Comparison of ENCODE assay signal across 19 cellular contexts in genomic region chr12:43761535-43761934, GRCh38. TPM values are rescaled to one million over a fixed set of nuclear protein-coding genes. Genes with fewer than 3 reads are reported as not detected.
DNase-seq lines count a peak whose midpoint lies in the region; ATAC-seq, FAIRE-seq and TF ChIP-seq lines count a peak whose summit lies in the region.
"Had no signal": no experiment of that assay in that cellular context is flagged by ENCODE, and none has a peak within 500 bp of the region (broad histone marks: within the 10 kb centered on the region; RNA-seq: fewer than 3 reads in every experiment).

No MANE protein-coding gene starts in this region.

- H4K20me1 ChIP-seq in OCI-LY1 (ENCODE audit: insufficient read depth, low read length): no peaks in the 10 kb centered on the region
- no peaks in the 10 kb centered on the region for H4K20me1 ChIP-seq in K562 (replicated peaks; ENCODE audit: control insufficient read depth, insufficient read depth, low read length)
- no peaks in the 10 kb centered on the region for H4K20me1 ChIP-seq in osteoblast (ENCODE audit: insufficient read depth, low read length)

- H2AFZ ChIP-seq in OCI-LY1 (ENCODE audit: low read length): no peak overlapping the region
- no peak overlapping the region for H2AFZ ChIP-seq in K562 (ENCODE audit: low read depth, low read length)
- H2AFZ ChIP-seq in osteoblast (ENCODE audit: low read length): no peak overlapping the region

- peak overlapping the region; percentile 60 to 82 for H3K4me3 Mint-ChIP-seq in activated T-cell treated with anti-CD3 and anti-CD28 coated beads, Interleukin-2, amount 50 U/mL, for 72 hours
- H3K4me3 Mint-ChIP-seq: endodermal cell had no signal

- in situ Hi-C loops in K562 (cut with MboI) (no loop called here), HAP-1 (cut with MboI; ENCODE audit: low sequenced_read_pairs) (no loop called here)

- no peak for TF ChIP-seq EP300 in K562 (IDR thresholded peaks at IDR 0.05; ENCODE audit: low read length)

- no peak overlapping the region for H3K27ac ChIP-seq in OCI-LY1 (ENCODE audit: low read depth, low read length, poor library complexity, severe bottlenecking)
- no peak overlapping the region for H3K27ac ChIP-seq in K562 (ENCODE audit: extremely low read depth, low read depth, low read length)
- H3K27ac ChIP-seq in osteoblast (ENCODE audit: low read depth, low read length): no peak overlapping the region
- H3K27ac ChIP-seq: cardiac muscle cell, ovary had no signal

- no peaks in the 10 kb centered on the region for H3K27me3 ChIP-seq in OCI-LY1 (ENCODE audit: insufficient read depth, low read length)
- H3K27me3 ChIP-seq in K562 (ENCODE audit: control insufficient read depth in 2 of 2, insufficient read depth in 2 of 2, low read length in 2 of 2): no peaks in the 10 kb centered on the region
- no peaks in the 10 kb centered on the region for H3K27me3 ChIP-seq in osteoblast (ENCODE audit: insufficient read depth, low read length)
- H3K27me3 ChIP-seq in HAP-1 (ENCODE audit: low read depth): no peaks in the 10 kb centered on the region
- H3K27me3 ChIP-seq: cardiac muscle cell, ovary had no signal

- no peak for FAIRE-seq in K562 (lab: Jason Lieb, UNC)

- CTCF ChIA-PET in K562 (lab: Yijun Ruan, JAX; ENCODE audit: low intra/inter-chr PET ratio): no interaction called here

- TF ChIP-seq POLR2A in K562 (conservative IDR thresholded peaks at IDR 0.05): no peak

- H3K9ac ChIP-seq in OCI-LY1 (ENCODE audit: low read length) (peak overlapping the region; percentile 4; the same call in 1 of the 2 replicates), K562 (ENCODE audit: insufficient read depth in 1 of 2, low read depth in 2 of 2, low read length in 2 of 2) (no peak overlapping the region)
- H3K9ac ChIP-seq: SK-N-SH had no signal

- H3K36me3 ChIP-seq in OCI-LY1 (ENCODE audit: insufficient read depth, low read length): peaks cover 9% of the 10 kb centered on the region
- H3K36me3 ChIP-seq in K562 (ENCODE audit: control insufficient read depth, insufficient read depth, low read length): no peaks in the 10 kb centered on the region; the same call in 2 of the 3 replicates
- H3K36me3 ChIP-seq in osteoblast (ENCODE audit: insufficient read depth, low read length): no peaks in the 10 kb centered on the region
- no peaks in the 10 kb centered on the region for H3K36me3 ChIP-seq in HAP-1 (replicated peaks)
- H3K36me3 ChIP-seq: cardiac muscle cell, ovary had no signal

- TF ChIP-seq CTCF in OCI-LY1 (IDR thresholded peaks at IDR 0.05; ENCODE audit: low read length) (no peak), K562 (IDR thresholded peaks at IDR 0.05 in 2 of 3, conservative IDR thresholded peaks at IDR 0.05 in 1 of 3; ENCODE audit: insufficient read depth in 2 of 3, low read depth in 1 of 3, low read length in 3 of 3) (no peak), osteoblast (IDR thresholded peaks at IDR 0.05; ENCODE audit: extremely low read depth, low read depth, low read length) (no peak)

- peak overlapping the region; percentile 70 for H3K4me3 ChIP-seq in OCI-LY1 (ENCODE audit: low read depth, low read length, poor library complexity, severe bottlenecking)
- no peak overlapping the region for H3K4me3 ChIP-seq in K562
- no peak overlapping the region for H3K4me3 ChIP-seq in osteoblast (ENCODE audit: insufficient read depth, low read length)
- H3K4me3 ChIP-seq in HAP-1: no peak overlapping the region
- H3K4me3 ChIP-seq: cardiac muscle cell, ovary had no signal

- DNase-seq in activated T-cell treated with anti-CD3 and anti-CD28 coated beads, Interleukin-2, amount 50 U/mL, for 72 hours: no peak
- DNase-seq in activated T-cell treated with anti-CD3 and anti-CD28 coated beads for 4 hours (no peak), K562 (ENCODE audit: extremely low read depth in 1 of 4, low spot score in 3 of 4) (peak in 2 of 4 experiments; percentile 11 to 17), osteoblast (ENCODE audit: insufficient read length, low spot score, missing footprints) (no peak), SHP77 (lab: John Stamatoyannopoulos, UW) (no peak), HAP-1 (ENCODE audit: low spot score in 2 of 2) (no peak)
- DNase-seq: activated CD4-positive, CD25-positive, alpha-beta regulatory T cell treated with anti-CD3 and anti-CD28 coated beads, Interleukin-2, amount 50 U/mL, for 72 hours; activated gamma-delta T cell treated with Interleukin-2 at 50 U/mL for 16 hours; endodermal cell; HCEC 1CT; KBM-7; NCI-H1694 treated with DMSO at 0.1 percent for 48 hours; NCI-H510A; ovary; SK-N-SH; stimulated activated naive B cell treated with anti-CD40 and anti-IgM and Interleukin-4, amounts not matched to agents 10 μg/mL and 1 μg/mL and 100 μg/mL, for 72 hours had no signal

- no peaks in the 10 kb centered on the region for H3K27me3 Mint-ChIP-seq in activated T-cell treated with anti-CD3 and anti-CD28 coated beads, Interleukin-2, amount 50 U/mL, for 72 hours (ENCODE audit: low read depth)
- H3K27me3 Mint-ChIP-seq: stimulated activated naive B cell treated with anti-CD40 and anti-IgM and Interleukin-4, amounts not matched to agents 10 μg/mL and 1 μg/mL and 100 μg/mL, for 72 hours had no signal

- peaks cover 53% of the 10 kb centered on the region for H3K4me1 Mint-ChIP-seq in activated T-cell treated with anti-CD3 and anti-CD28 coated beads, Interleukin-2, amount 50 U/mL, for 72 hours (ENCODE audit: low read depth)

- peaks cover 11 to 14% of the 10 kb centered on the region in 2 donors for H3K36me3 Mint-ChIP-seq in activated T-cell treated with anti-CD3 and anti-CD28 coated beads, Interleukin-2, amount 50 U/mL, for 72 hours (ENCODE audit: insufficient read depth in 2 of 2)

- H3K9me3 Mint-ChIP-seq in activated T-cell treated with anti-CD3 and anti-CD28 coated beads, Interleukin-2, amount 50 U/mL, for 72 hours: no peaks in the 10 kb centered on the region
- H3K9me3 Mint-ChIP-seq: endodermal cell; stimulated activated naive B cell treated with anti-CD40 and anti-IgM and Interleukin-4, amounts not matched to agents 10 μg/mL and 1 μg/mL and 100 μg/mL, for 72 hours had no signal

- peak overlapping the region; percentile 96 for H3K4me2 ChIP-seq in OCI-LY1 (ENCODE audit: low read length)
- no peak overlapping the region for H3K4me2 ChIP-seq in K562 (ENCODE audit: insufficient read depth, low read length)
- H3K4me2 ChIP-seq in osteoblast (ENCODE audit: insufficient read depth, low read length): peak overlapping the region; percentile 5

- POLR2A ChIA-PET in K562 (lab: Yijun Ruan, JAX): interaction anchor here (0.6 kb wide), 1 partner anchor 1378 kb away, joined by 3 read pairs; no protein-coding TSS in a partner anchor

- TF ChIP-seq RAD21 in K562 (CRISPR knock-in tag; conservative IDR thresholded peaks at IDR 0.05 in 1 of 2, IDR thresholded peaks at IDR 0.05 in 1 of 2): no peak

- no TSS peak for BruUV-seq in K562 (replicated peaks; lab: Mats Ljungman, UMichigan)

- H3K9me3 ChIP-seq in OCI-LY1 (ENCODE audit: low read length): no peaks in the 10 kb centered on the region
- no peaks in the 10 kb centered on the region for H3K9me3 ChIP-seq in K562 (replicated peaks; ENCODE audit: control insufficient read depth, insufficient read depth, low read depth, low read length)
- no peaks in the 10 kb centered on the region for H3K9me3 ChIP-seq in osteoblast (ENCODE audit: low read depth, low read length)
- H3K9me3 ChIP-seq in HAP-1: no peaks in the 10 kb centered on the region
- H3K9me3 ChIP-seq: ovary, SK-N-SH had no signal

- H3F3A ChIP-seq in OCI-LY1 (ENCODE audit: insufficient read depth, low read length): no peaks in the 10 kb centered on the region

- peak overlapping the region; percentile 87 for H3K27ac Mint-ChIP-seq in activated T-cell treated with anti-CD3 and anti-CD28 coated beads, Interleukin-2, amount 50 U/mL, for 72 hours
- H3K27ac Mint-ChIP-seq: stimulated activated naive B cell treated with anti-CD40 and anti-IgM and Interleukin-4, amounts not matched to agents 10 μg/mL and 1 μg/mL and 100 μg/mL, for 72 hours had no signal

- H3K79me2 ChIP-seq in OCI-LY1 (ENCODE audit: insufficient read depth, low read length): peaks cover 24% of the 10 kb centered on the region
- H3K79me2 ChIP-seq in K562 (ENCODE audit: control insufficient read depth, insufficient read depth, low read length): peaks cover 53% of the 10 kb centered on the region
- H3K79me2 ChIP-seq in osteoblast (ENCODE audit: insufficient read depth, low read length): peaks cover 40% of the 10 kb centered on the region

- intact Hi-C loops in K562 (cut with micrococcal nuclease): no loop called here

- H3K9me1 ChIP-seq in K562 (ENCODE audit: control insufficient read depth, insufficient read depth, low read length): no peaks in the 10 kb centered on the region

- no peaks in the 10 kb centered on the region for H3K9me2 ChIP-seq in OCI-LY1 (ENCODE audit: low read depth, low read length)
- H3K9me2 ChIP-seq: SK-N-SH had no signal

- H3K4me1 ChIP-seq in OCI-LY1 (ENCODE audit: insufficient read depth, low read length, severe bottlenecking) (peaks cover 43% of the 10 kb centered on the region), K562 (replicated peaks in 1 of 2; ENCODE audit: control insufficient read depth in 2 of 2, insufficient read depth in 2 of 2, low read length in 2 of 2) (peaks cover 4 to 12% of the 10 kb centered on the region in 2 experiments; a peak in 3 of 5 replicates), osteoblast (ENCODE audit: insufficient read depth, low read length) (peaks cover 27% of the 10 kb centered on the region), HAP-1 (peaks cover 23% of the 10 kb centered on the region)

- ATAC-seq in activated T-cell treated with anti-CD3 and anti-CD28 coated beads, Interleukin-2, amount 50 U/mL, for 72 hours (replicated peaks in 1 of 2): no peak
- ATAC-seq in K562: no peak
- no peak for ATAC-seq in GM21576 (IDR thresholded peaks at IDR 0.05; ENCODE audit: unreplicated experiment)
- ATAC-seq: stimulated activated naive B cell treated with anti-CD40 and anti-IgM and Interleukin-4, amounts not matched to agents 10 μg/mL and 1 μg/mL and 100 μg/mL, for 72 hours had no signal

RNA-seq across cellular contexts. Expression of gene IRAK4, which starts 2.8 kb away (rescaled TPM):
- 10 to 100 TPM; 41.4 TPM for total RNA-seq in activated T-cell treated with anti-CD3 and anti-CD28 coated beads, Interleukin-2, amount 50 U/mL, for 72 hours
- 20.8 and 50.5 TPM in 2 replicates for total RNA-seq in K562 (2011; cell fraction: chromatin; rRNA removed; ENCODE audit: low replicate concordance)
- total RNA-seq in K562 (2011; cell fraction: nucleolus; rRNA removed): 9.3 and 12.6 TPM in 2 replicates
- total RNA-seq in K562 (2011; cell fraction: nucleoplasm; rRNA removed): 18.5 and 41.3 TPM in 2 replicates
- total RNA-seq in K562 (2014; rRNA removed) (11.0 and 13.8 TPM in 2 replicates), K562 (2014; rRNA removed; fragmentation: Illumina TruSeq; extraction: Trizol) (22.3 and 22.7 TPM in 2 replicates), K562 (2015; rRNA removed; fragmentation: Illumina TruSeq; extraction: Trizol) (17.5 and 18.8 TPM in 2 replicates), K562 (2021) (14.5 and 14.7 TPM in 2 replicates), osteoblast (27.9 and 38.9 TPM in 2 replicates)
- polyA plus RNA-seq in K562 (2011; rRNA removed) (31.3 and 34.5 TPM in 2 replicates), K562 (2014; fragmentation: Illumina TruSeq; extraction: Trizol) (14.9 and 17.2 TPM in 2 replicates), K562 (2014; fragmentation: Nextera tagmentation; extraction: Ambion mirVana) (10 to 100 TPM; 10.8 to 12.8 TPM), K562 (2014; rRNA removed) (15.1 and 16.0 TPM in 2 replicates)
- polyA plus RNA-seq in K562 (2011; cell fraction: cytosol; rRNA removed): 6.6 and 11.5 TPM in 2 replicates
- 18.1 and 24.4 TPM in 2 replicates for polyA plus RNA-seq in K562 (2011; cell fraction: nucleus; rRNA removed)
- polyA plus RNA-seq in K562 (2012): 11.7 and 19.0 TPM in 2 replicates
- 32.6 and 34.5 TPM in 2 replicates for polyA minus RNA-seq in K562 (2011; rRNA and poly(A)+ RNA removed)
- polyA minus RNA-seq in K562 (2011; cell fraction: cytosol; rRNA and poly(A)+ RNA removed): 9.9 and 11.9 TPM in 2 replicates
- polyA minus RNA-seq in K562 (2011; cell fraction: nucleus; rRNA and poly(A)+ RNA removed): 14.4 and 22.3 TPM in 2 replicates
- total RNA-seq: cardiac muscle cell had no signal
- polyA plus RNA-seq: cardiac muscle cell had no signal

RNA-seq across cellular contexts. Expression of gene PUS7L, which starts 2.9 kb away (rescaled TPM):
- 10 to 100 TPM; 18.1 to 21.8 TPM for total RNA-seq in activated T-cell treated with anti-CD3 and anti-CD28 coated beads, Interleukin-2, amount 50 U/mL, for 72 hours
- 11.5 and 61.1 TPM in 2 replicates for total RNA-seq in K562 (2011; cell fraction: chromatin; rRNA removed; ENCODE audit: low replicate concordance)
- total RNA-seq in K562 (2011; cell fraction: nucleolus; rRNA removed): 4.5 and 7.2 TPM in 2 replicates
- 15.5 and 28.9 TPM in 2 replicates for total RNA-seq in K562 (2011; cell fraction: nucleoplasm; rRNA removed)
- 14.9 and 15.3 TPM in 2 replicates for total RNA-seq in K562 (2014; rRNA removed)
- total RNA-seq in K562 (2014; rRNA removed; fragmentation: Illumina TruSeq; extraction: Trizol): 53.3 and 64.3 TPM in 2 replicates
- total RNA-seq in K562 (2015; rRNA removed; fragmentation: Illumina TruSeq; extraction: Trizol): 37.0 and 43.2 TPM in 2 replicates
- total RNA-seq in K562 (2021): 25.2 and 29.0 TPM in 2 replicates
- polyA plus RNA-seq in K562 (2011; rRNA removed): 23.6 and 27.5 TPM in 2 replicates
- 3.2 and 7.9 TPM in 2 replicates for polyA plus RNA-seq in K562 (2011; cell fraction: cytosol; rRNA removed)
- 14.0 and 21.1 TPM in 2 replicates for polyA plus RNA-seq in K562 (2011; cell fraction: nucleus; rRNA removed)
- 5.7 and 9.9 TPM in 2 replicates for polyA plus RNA-seq in K562 (2012)
- 15.5 and 19.3 TPM in 2 replicates for polyA plus RNA-seq in K562 (2014; fragmentation: Illumina TruSeq; extraction: Trizol)
- 10 to 100 TPM; 11.4 to 46.0 TPM for polyA plus RNA-seq in K562 (2014; fragmentation: Nextera tagmentation; extraction: Ambion mirVana)
- 10.8 and 12.7 TPM in 2 replicates for polyA plus RNA-seq in K562 (2014; rRNA removed)
- polyA minus RNA-seq in K562 (2011; rRNA and poly(A)+ RNA removed): 76.5 and 84.5 TPM in 2 replicates
- polyA minus RNA-seq in K562 (2011; cell fraction: cytosol; rRNA and poly(A)+ RNA removed): 12.7 and 21.4 TPM in 2 replicates
- 15.5 and 28.7 TPM in 2 replicates for polyA minus RNA-seq in K562 (2011; cell fraction: nucleus; rRNA and poly(A)+ RNA removed)
- total RNA-seq in osteoblast: 18.9 and 20.6 TPM in 2 replicates
- total RNA-seq: cardiac muscle cell had no signal

RNA-seq across cellular contexts. Expression of gene TWF1, which starts 44.6 kb away (rescaled TPM):
- 10 to 100 TPM; 14.5 to 19.1 TPM for total RNA-seq in activated T-cell treated with anti-CD3 and anti-CD28 coated beads, Interleukin-2, amount 50 U/mL, for 72 hours
- 8.5 and 39.9 TPM in 2 replicates for total RNA-seq in K562 (2011; cell fraction: chromatin; rRNA removed; ENCODE audit: low replicate concordance)
- total RNA-seq in K562 (2011; cell fraction: nucleolus; rRNA removed): 7.0 and 7.7 TPM in 2 replicates
- total RNA-seq in K562 (2011; cell fraction: nucleoplasm; rRNA removed): 20.2 and 20.7 TPM in 2 replicates
- total RNA-seq in K562 (2014; rRNA removed) (19.6 and 21.7 TPM in 2 replicates), K562 (2014; rRNA removed; fragmentation: Illumina TruSeq; extraction: Trizol) (26.0 and 29.6 TPM in 2 replicates), K562 (2015; rRNA removed; fragmentation: Illumina TruSeq; extraction: Trizol) (26.8 and 29.4 TPM in 2 replicates), K562 (2021) (17.2 and 17.4 TPM in 2 replicates), osteoblast (180 and 219 TPM in 2 replicates)
- polyA plus RNA-seq in K562 (2011; rRNA removed) (18.1 and 23.7 TPM in 2 replicates), K562 (2014; fragmentation: Illumina TruSeq; extraction: Trizol) (17.8 and 23.4 TPM in 2 replicates), K562 (2014; fragmentation: Nextera tagmentation; extraction: Ambion mirVana) (10 to 100 TPM; 10.3 to 14.1 TPM), K562 (2014; rRNA removed) (20.7 and 29.1 TPM in 2 replicates)
- polyA plus RNA-seq in K562 (2011; cell fraction: cytosol; rRNA removed): 3.7 and 7.8 TPM in 2 replicates
- 10.3 and 18.0 TPM in 2 replicates for polyA plus RNA-seq in K562 (2011; cell fraction: nucleus; rRNA removed)
- polyA plus RNA-seq in K562 (2012): 14.3 and 15.7 TPM in 2 replicates
- 15.0 and 18.9 TPM in 2 replicates for polyA minus RNA-seq in K562 (2011; rRNA and poly(A)+ RNA removed)
- 11.4 and 13.8 TPM in 2 replicates for polyA minus RNA-seq in K562 (2011; cell fraction: cytosol; rRNA and poly(A)+ RNA removed)
- 25.6 and 50.9 TPM in 2 replicates for polyA minus RNA-seq in K562 (2011; cell fraction: nucleus; rRNA and poly(A)+ RNA removed)
